Comparison of ENCODE assay signal across 22 cellular contexts in the genomic region with DNA sequence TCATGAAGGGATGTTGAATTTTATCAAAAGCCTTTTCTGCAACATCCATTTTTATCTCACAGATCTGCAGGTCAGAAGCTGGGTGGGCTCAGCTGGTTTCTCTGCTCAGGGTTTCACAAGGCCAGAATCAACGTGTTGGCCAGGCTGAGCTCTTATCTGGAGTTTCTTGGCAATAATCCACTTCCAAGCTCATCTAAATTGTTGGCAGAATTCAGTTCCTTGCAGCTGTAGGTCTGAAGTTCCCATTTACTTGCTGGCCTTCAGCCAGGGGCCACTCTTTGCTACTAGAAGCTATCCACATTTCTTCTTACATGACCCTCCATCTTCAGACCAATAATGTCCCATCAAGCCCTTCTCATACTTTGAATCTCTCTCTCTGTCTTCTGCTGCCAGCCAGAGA.
DNase-seq lines count a peak whose midpoint lies in the region; ATAC-seq and TF ChIP-seq lines count a peak whose summit lies in the region.
"Had no signal": no experiment of that assay in that cellular context is flagged by ENCODE, and none has a peak within 500 bp of the region (broad histone marks: within the 10 kb centered on the region; RNA-seq: fewer than 3 reads in every experiment).

No MANE protein-coding gene starts in this region.

- TF ChIP-seq CTCF in heart right ventricle (IDR thresholded peaks at IDR 0.05) (no peak), retinal pigment epithelial cell (conservative IDR thresholded peaks at IDR 0.05; ENCODE audit: low read depth, low read length) (no peak), upper lobe of right lung (IDR thresholded peaks at IDR 0.05) (no peak)

- H3K36me3 ChIP-seq in heart right ventricle (no peaks in the 10 kb centered on the region), upper lobe of right lung (no peaks in the 10 kb centered on the region)
- H3K36me3 ChIP-seq: prostate gland, upper lobe of left lung had no signal

- H3K27ac ChIP-seq in heart right ventricle: peak overlapping the region in 1 of 10 donors; percentile 33
- no peak overlapping the region for H3K27ac ChIP-seq in upper lobe of right lung
- H3K27ac ChIP-seq: prostate gland, SK-N-MC, upper lobe of left lung had no signal

- H3K9me3 ChIP-seq in heart right ventricle: no peaks in the 10 kb centered on the region
- H3K9me3 ChIP-seq in upper lobe of right lung: no peaks in the 10 kb centered on the region
- H3K9me3 ChIP-seq: prostate gland, upper lobe of left lung had no signal

- intact Hi-C loops in heart right ventricle (cut with DNase I): no loop called here
- intact Hi-C loops in upper lobe of right lung (cut with DNase I): no loop called here

- H3K27me3 ChIP-seq in heart right ventricle: no peaks in the 10 kb centered on the region
- H3K27me3 ChIP-seq in upper lobe of right lung: no peaks in the 10 kb centered on the region
- H3K27me3 ChIP-seq: upper lobe of left lung had no signal

- H3K4me1 ChIP-seq in heart right ventricle (peaks cover 0 to 20% (median 13%) of the 10 kb centered on the region in 9 donors), upper lobe of right lung (no peaks in the 10 kb centered on the region)
- H3K4me1 ChIP-seq: prostate gland had no signal

- WGBS in heart right ventricle, 2 donors: 2 to 6% methylated on average over 1 of the region's 1 CpG

- ATAC-seq in heart right ventricle: peak in 7 of 8 donors; percentile 28 to 56 (median 50)
- ATAC-seq in upper lobe of right lung: no peak
- ATAC-seq: activated CD4-positive, CD25-positive, alpha-beta regulatory T cell treated with anti-CD3 and anti-CD28 coated beads, Interleukin-2, amount 50 U/mL, for 24 hours; activated T-helper 17 cell treated with anti-CD3 and anti-CD28 coated beads, Interleukin-2, amount 50 U/mL, for 72 hours; GM23338 had no signal

- DNase-seq in NCI-H69 (lab: John Stamatoyannopoulos, UW) (peak; percentile 10), amniotic epithelial cell (ENCODE audit: low read depth) (peak; percentile 66), heart right ventricle (peak; percentile 34 to 36), retinal pigment epithelial cell (ENCODE audit: low read depth) (peak; percentile 45), islet precursor cell (no peak), upper lobe of right lung (no peak), NOMO-1 (lab: John Stamatoyannopoulos, UW; ENCODE audit: unreplicated experiment in 2 of 2) (no peak)
- DNase-seq: activated naive CD8-positive, alpha-beta T cell treated with anti-CD3 and anti-CD28 coated beads, Interleukin-2, amount 10 ng/mL, durations not matched to agents 7 days and 5 days; CD8-positive, alpha-beta memory T cell; foreskin melanocyte; kidney glomerular epithelial cell; midbrain; NCI-H1694; NCI-H2227 treated with DMSO at 0.1 percent for 48 hours; stimulated activated CD4-positive, alpha-beta T cell treated with anti-CD3 and anti-CD28 coated beads, Interleukin-4, amount 100 ng/mL, for 1 hour; upper lobe of left lung had no signal

- H3K4me3 ChIP-seq in heart right ventricle (no peak overlapping the region), retinal pigment epithelial cell (ENCODE audit: low read length) (no peak overlapping the region), upper lobe of right lung (no peak overlapping the region)
- H3K4me3 ChIP-seq: GM23338, prostate gland, SK-N-MC, smooth muscle cell, upper lobe of left lung had no signal

Comparison
In these comparisons a context has a peak if more than half of its experiments do, and no peak if none do; other contexts are left out.
1. DNase-seq: peak in NCI-H69 (single experiment), amniotic epithelial cell (single experiment), heart right ventricle (2 of 2) and retinal pigment epithelial cell (single experiment); none in islet precursor cell (single experiment), upper lobe of right lung (single experiment) and NOMO-1 (0 of 2).